In genomic region chr4:184907810-184908209, GRCh38 we compare ENCODE assay signal across 32 cellular contexts.
"Had no signal": no experiment of that assay in that cellular context is flagged by ENCODE, and none has a peak within 500 bp of the region (broad histone marks: within the 10 kb centered on the region; RNA-seq: fewer than 3 reads in every experiment).

No MANE protein-coding gene starts in this region.

- H3K27ac ChIP-seq: adrenal gland, body of pancreas, coronary artery, dorsolateral prefrontal cortex, esophagus squamous epithelium, gastroesophageal sphincter, heart right ventricle, hepatocyte, WERI-Rb-1 had no signal

- H3K36me3 ChIP-seq: adrenal gland, esophagus squamous epithelium, gastroesophageal sphincter, heart right ventricle, WERI-Rb-1 had no signal

- H3K4me1 ChIP-seq: adrenal gland, body of pancreas, gastroesophageal sphincter had no signal

- H3K27me3 ChIP-seq: adrenal gland, body of pancreas, esophagus squamous epithelium, gastroesophageal sphincter, heart right ventricle, hepatocyte had no signal

- DNase-seq: activated B cell treated with CpG ODN at 0.5 μM for 24 hours; activated CD4-positive, alpha-beta T cell treated with anti-CD3 and anti-CD28 coated beads for 48 hours; activated CD4-positive, alpha-beta T cell treated with anti-CD3 and anti-CD28 coated beads, Interleukin-2, amount 50 U/mL, for 1 hour; activated CD4-positive, alpha-beta T cell treated with anti-CD3 and anti-CD28 coated beads, Interleukin-2, amount 50 U/mL, for 48 hours; activated effector memory CD4-positive, alpha-beta T cell treated with anti-CD3 and anti-CD28 coated beads, Interleukin-2, amount 50 U/mL, for 16 hours; activated naive CD4-positive, alpha-beta T cell treated with anti-CD3 and anti-CD28 coated beads, Interleukin-2, amount 10 ng/mL, durations not matched to agents 7 days and 5 days; activated naive CD8-positive, alpha-beta T cell treated with anti-CD3 and anti-CD28 coated beads, Interleukin-2, amount 50 U/mL, for 24 hours; activated T-cell treated with anti-CD3 and anti-CD28 coated beads, Interleukin-2, amount 50 U/mL, for 1 hour; activated T-cell treated with anti-CD3 and anti-CD28 coated beads, Interleukin-2, amount 50 U/mL, for 48 hours; adrenal gland; amygdala; aorta; body of pancreas; dorsolateral prefrontal cortex; effector memory CD4-positive, alpha-beta T cell; erythroblast; esophagus squamous epithelium; foreskin melanocyte; heart right ventricle; T-helper 17 cell; T1000; WERI-Rb-1 had no signal

- H3K4me1 Mint-ChIP-seq: activated naive CD8-positive, alpha-beta T cell treated with anti-CD3 and anti-CD28 coated beads, Interleukin-2, amount 50 U/mL, for 24 hours had no signal

- H3K27ac Mint-ChIP-seq: activated B cell treated with CpG ODN at 0.5 μM for 24 hours; activated naive CD4-positive, alpha-beta T cell treated with anti-CD3 and anti-CD28 coated beads, Interleukin-2, amount 10 ng/mL, durations not matched to agents 7 days and 5 days; activated naive CD4-positive, alpha-beta T cell treated with anti-CD3 and anti-CD28 coated beads, Interleukin-2, amount 50 U/mL, for 72 hours; activated naive CD8-positive, alpha-beta T cell treated with anti-CD3 and anti-CD28 coated beads, Interleukin-2, amount 50 U/mL, for 24 hours; activated T-helper 1 cell treated with anti-CD3 and anti-CD28 coated beads, Interleukin-12 subunit alpha, Interleukin-12 subunit beta, Interleukin-2, Interleukin-4 antibody, amounts not matched to agents 30 ng/mL and 10 ng/mL and 1 ng/mL, durations not matched to agents 14 hours and 24 hours and 36 hours; activated T-helper 2 cell treated with anti-CD3 and anti-CD28 coated beads, Interferon-gamma antibody, Interleukin-2, Interleukin-4, amounts not matched to agents 10 μg/mL and 5 μg/mL and 100 μg/mL, durations not matched to agents 14 hours and 24 hours and 36 hours; dendritic cell treated with granulocyte-macrophage colony-stimulating factor and Interleukin-4, amounts not matched to agents 40 ng/mL and 50 ng/mL, for 4 days; T-helper 17 cell; T-helper 2 cell treated with Interferon-gamma antibody and Interleukin-4, amounts not matched to agents 5 μg/mL and 100 μg/mL, for 36 hours had no signal

- H3K4me3 Mint-ChIP-seq: activated B cell treated with CpG ODN at 0.5 μM for 24 hours; activated naive CD4-positive, alpha-beta T cell treated with anti-CD3 and anti-CD28 coated beads, Interleukin-2, amount 10 ng/mL, durations not matched to agents 7 days and 5 days; activated naive CD8-positive, alpha-beta T cell treated with anti-CD3 and anti-CD28 coated beads, Interleukin-2, amount 50 U/mL, for 24 hours; activated T-helper 1 cell treated with anti-CD3 and anti-CD28 coated beads, Interleukin-12 subunit alpha, Interleukin-12 subunit beta, Interleukin-2, Interleukin-4 antibody, amounts not matched to agents 30 ng/mL and 10 ng/mL and 1 ng/mL, durations not matched to agents 14 hours and 24 hours and 36 hours; central memory CD8-positive, alpha-beta T cell; dendritic cell treated with granulocyte-macrophage colony-stimulating factor and Interleukin-4, amounts not matched to agents 40 ng/mL and 50 ng/mL, for 4 days; T-helper 17 cell; T-helper 2 cell treated with Interferon-gamma antibody and Interleukin-4, amounts not matched to agents 5 μg/mL and 100 μg/mL, for 36 hours had no signal

- H3K4me3 ChIP-seq: adrenal gland, body of pancreas, coronary artery, dorsolateral prefrontal cortex, esophagus squamous epithelium, gastroesophageal sphincter, heart right ventricle, hepatocyte had no signal

- H3K27me3 Mint-ChIP-seq: activated naive CD8-positive, alpha-beta T cell treated with anti-CD3 and anti-CD28 coated beads, Interleukin-2, amount 50 U/mL, for 24 hours; dendritic cell treated with granulocyte-macrophage colony-stimulating factor and Interleukin-4, amounts not matched to agents 40 ng/mL and 50 ng/mL, for 4 days; T-helper 17 cell had no signal

- ATAC-seq: activated CD4-positive, CD25-positive, alpha-beta regulatory T cell treated with anti-CD3 and anti-CD28 coated beads, Interleukin-2, amount 50 U/mL, for 24 hours; activated naive CD4-positive, alpha-beta T cell treated with anti-CD3 and anti-CD28 coated beads, Interleukin-2, amount 50 U/mL, for 72 hours; activated naive CD8-positive, alpha-beta T cell treated with anti-CD3 and anti-CD28 coated beads, Interleukin-2, amount 50 U/mL, for 24 hours; gastroesophageal sphincter; heart right ventricle; T-helper 17 cell had no signal

- H3K36me3 Mint-ChIP-seq: activated naive CD4-positive, alpha-beta T cell treated with anti-CD3 and anti-CD28 coated beads, Interleukin-2, amount 10 ng/mL, durations not matched to agents 7 days and 5 days had no signal
